In the genomic region with DNA sequence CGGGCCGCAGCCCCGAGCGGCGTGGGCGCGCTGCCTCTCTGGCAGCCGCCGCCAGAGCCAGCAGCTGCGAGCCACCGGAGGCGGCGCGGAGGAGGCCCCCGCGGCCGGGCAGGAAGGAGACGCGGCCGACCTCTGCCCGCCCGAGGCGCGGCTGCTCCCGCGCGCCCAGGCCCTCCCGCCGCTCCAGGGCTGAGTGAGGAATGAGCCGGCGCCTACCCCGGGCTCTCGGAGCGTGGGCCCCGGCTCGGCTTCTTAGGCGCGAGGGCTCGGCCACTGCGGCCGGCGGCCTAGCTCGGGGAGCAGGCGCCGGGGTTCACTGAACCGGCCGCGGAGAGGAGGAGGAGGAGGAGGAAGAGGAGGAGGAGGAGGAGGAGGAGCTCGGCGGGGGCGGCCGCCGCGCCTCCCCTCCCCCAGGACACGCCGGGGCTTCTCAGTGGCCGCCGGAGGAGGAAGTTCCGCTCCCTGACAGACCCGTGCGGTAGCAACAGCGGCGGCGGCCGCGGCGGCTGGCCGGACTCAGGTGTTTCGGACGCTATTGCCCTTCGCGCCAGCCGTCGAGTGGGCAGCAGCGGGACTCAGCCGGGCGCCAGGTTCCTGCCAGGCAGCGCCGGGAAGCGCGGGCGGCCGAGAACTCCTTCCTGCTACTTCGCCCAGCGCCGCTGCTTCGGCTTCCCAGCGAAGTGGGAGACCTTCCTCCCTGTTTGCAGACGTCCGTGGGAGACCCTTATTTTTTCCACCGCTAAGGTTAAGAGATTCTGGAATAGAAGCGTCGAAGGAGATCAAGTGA, we compare ENCODE assay signal across 8 cellular contexts. TPM values are rescaled to one million over a fixed set of nuclear protein-coding genes. Genes with fewer than 3 reads are reported as not detected.
DNase-seq lines count a peak whose midpoint lies in the region; FAIRE-seq and TF ChIP-seq lines count a peak whose summit lies in the region.

Gene MAN1A2 (plus strand): TSS at position 468 of the 787 bp plus-strand sequence. CDS start 735 bp downstream, outside the sequence.

- WGBS in hepatocyte (ENCODE audit: low lambda C conversion rate, missing lambda C conversion rate): 2% methylated on average over 63 of the region's 93 CpGs

- H3K4me2 ChIP-seq in hepatocyte: peak within 1 kb of the TSS; percentile 91

- H3K4me1 ChIP-seq in hepatocyte (ENCODE audit: insufficient read depth): peaks cover 24% of the 10 kb centered on the region

- no peaks in the 10 kb centered on the region for H3K9me2 ChIP-seq in hepatocyte (replicated peaks; ENCODE audit: insufficient read depth)

- TF ChIP-seq CTCF in hepatocyte (IDR thresholded peaks at IDR 0.05; ENCODE audit: poor library complexity) (no peak), retinal pigment epithelial cell (conservative IDR thresholded peaks at IDR 0.05; ENCODE audit: low read depth, low read length) (no peak)

- H3K27me3 ChIP-seq in hepatocyte: no peaks in the 10 kb centered on the region

- H3K4me3 ChIP-seq in hepatocyte (peak within 1 kb of the TSS; percentile 83), retinal pigment epithelial cell (ENCODE audit: low read length) (peak within 1 kb of the TSS; percentile 69)

- CTCF ChIA-PET in HEK293T (lab: Yijun Ruan, JAX): no interaction called here

- TF ChIP-seq POLR2A in GM12891 (IDR thresholded peaks at IDR 0.05; ENCODE audit: low read depth, low read length): peak; percentile 46; the same call in 1 of the 2 replicates

- H4K20me1 ChIP-seq in hepatocyte (ENCODE audit: insufficient read depth, poor library complexity, severe bottlenecking): peaks cover 38% of the 10 kb centered on the region

- FAIRE-seq in GM12891 (lab: Jason Lieb, UNC): peak; percentile 28

- H3K79me2 ChIP-seq in hepatocyte: peaks cover 64% of the 10 kb centered on the region

- H3K36me3 ChIP-seq in hepatocyte (replicated peaks; ENCODE audit: insufficient read depth, low read depth): no peaks in the 10 kb centered on the region

- H3K9me3 ChIP-seq in hepatocyte (ENCODE audit: low read depth): no peaks in the 10 kb centered on the region

- DNase-seq in GM12891 (ENCODE audit: insufficient read length, low spot score) (peak; percentile 66), HEK293T (ENCODE audit: extremely low spot score) (peak; percentile 71), NAMALWA (ENCODE audit: low spot score) (peak; percentile 80), T-helper 9 cell (peak; percentile 50), astrocyte of the hippocampus (ENCODE audit: low read depth, low spot score) (peak; percentile 88), hepatocyte (ENCODE audit: low spot score) (peak; percentile 88), retinal pigment epithelial cell (ENCODE audit: low read depth) (peak; percentile 38), OCI-M2 (lab: John Stamatoyannopoulos, UW; ENCODE audit: unreplicated experiment) (no peak)

- POLR2A ChIA-PET in HEK293T (lab: Yijun Ruan, JAX): interaction anchor here (0.7 to 1.5 kb wide), 13 partner anchors 9 to 307 kb away, joined by 3 to 11 read pairs (median 4); partner anchors contain the start of gene TTF2

- H2AFZ ChIP-seq in hepatocyte: peak within 1 kb of the TSS; percentile 98

- H3K27ac ChIP-seq in hepatocyte: peak within 1 kb of the TSS; percentile 99

TF ChIP-seq in GM12891, 5 proteins besides CTCF, POLR2A, EP300 and RAD21:
- TF ChIP-seq SPI1 (IDR thresholded peaks at IDR 0.05; ENCODE audit: low read depth, low read length) (peak; percentile 53), TAF1 (IDR thresholded peaks at IDR 0.05; ENCODE audit: low read depth, low read length) (peak; percentile 45; the same call in 1 of the 2 replicates), PAX5 (IDR thresholded peaks at IDR 0.05; ENCODE audit: insufficient read depth, low read length, severe bottlenecking) (no peak), POLR2AphosphoS5 (IDR thresholded peaks at IDR 0.05; ENCODE audit: low read depth, low read length) (no peak), POU2F2 (IDR thresholded peaks at IDR 0.05; ENCODE audit: low read depth, low read length) (peak; percentile 17; the same call in 1 of the 2 replicates)

TF ChIP-seq in HEK293T, 16 proteins besides CTCF, POLR2A, EP300 and RAD21:
- TF ChIP-seq L3MBTL2 (conservative IDR thresholded peaks at IDR 0.05) (peak; percentile 34), HDGF (IDR thresholded peaks at IDR 0.05; ENCODE audit: borderline replicate concordance) (no peak)

RNA-seq across cellular contexts. Expression of gene MAN1A2, which starts in this region (rescaled TPM):
- 6.2 TPM for polyA plus RNA-seq in GM12891 (2012; ENCODE audit: low read depth, missing spikeins)
- 41.9 and 45.0 TPM in 2 replicates for total RNA-seq in hepatocyte
- polyA plus RNA-seq in hepatocyte: 18.8 and 24.7 TPM in 2 replicates
